36 cellular contexts compared by ENCODE assay signal in genomic region chr1:6085666-6086065, GRCh38.
"Had no signal": no experiment of that assay in that cellular context is flagged by ENCODE, and none has a peak within 500 bp of the region (broad histone marks: within the 10 kb centered on the region; RNA-seq: fewer than 3 reads in every experiment).

No MANE protein-coding gene starts in this region.

- ATAC-seq: activated CD8-positive, alpha-beta T cell treated with anti-CD3 and anti-CD28 coated beads for 36 hours; activated naive CD4-positive, alpha-beta T cell treated with anti-CD3 and anti-CD28 coated beads, Interleukin-2, amount 50 U/mL, for 72 hours; activated T-cell treated with anti-CD3 and anti-CD28 coated beads, Interleukin-2, amount 50 U/mL, for 4 hours; activated T-cell treated with anti-CD3 and anti-CD28 coated beads, Interleukin-2, amount 50 U/mL, for 72 hours; activated T-helper 17 cell treated with anti-CD3 and anti-CD28 coated beads, Interleukin-2, amount 50 U/mL, for 72 hours had no signal

- H3K4me3 Mint-ChIP-seq: activated B cell treated with CpG ODN at 0.5 μM for 24 hours; activated CD4-positive, alpha-beta memory T cell treated with anti-CD3 and anti-CD28 coated beads for 36 hours; activated CD4-positive, alpha-beta T cell treated with anti-CD3 and anti-CD28 coated beads, Interleukin-2, amount 10 ng/mL, durations not matched to agents 24 days and 14 days; activated CD8-positive, alpha-beta T cell treated with anti-CD3 and anti-CD28 coated beads for 36 hours; activated naive CD8-positive, alpha-beta T cell treated with anti-CD3 and anti-CD28 coated beads for 36 hours; activated T-cell treated with anti-CD3 and anti-CD28 coated beads, Interleukin-2, amount 50 U/mL, for 4 hours; activated T-cell treated with anti-CD3 and anti-CD28 coated beads, Interleukin-2, amount 50 U/mL, for 72 hours; activated T-helper 1 cell treated with anti-CD3 and anti-CD28 coated beads, Interleukin-12 subunit alpha, Interleukin-12 subunit beta, Interleukin-2, Interleukin-4 antibody, amounts not matched to agents 30 ng/mL and 10 ng/mL and 1 ng/mL, durations not matched to agents 14 hours and 24 hours and 36 hours; activated T-helper 17 cell treated with anti-CD3 and anti-CD28 coated beads, Interleukin-2, amount 50 U/mL, for 72 hours; central memory CD8-positive, alpha-beta T cell; T-helper 1 cell treated with Interleukin-12 subunit alpha and Interleukin-12 subunit beta and Interleukin-4 antibody, amounts not matched to agents 30 μg/mL and 1 μg/mL, for 36 hours; T-helper 2 cell treated with Interferon-gamma antibody and Interleukin-4, amounts not matched to agents 5 μg/mL and 100 μg/mL, for 36 hours had no signal

- H3K27me3 Mint-ChIP-seq: activated B cell treated with CpG ODN at 0.5 μM for 24 hours; activated CD4-positive, alpha-beta memory T cell treated with anti-CD3 and anti-CD28 coated beads for 36 hours; activated CD4-positive, alpha-beta T cell treated with anti-CD3 and anti-CD28 coated beads, Interleukin-2, amount 10 ng/mL, durations not matched to agents 24 days and 14 days; activated CD8-positive, alpha-beta T cell treated with anti-CD3 and anti-CD28 coated beads for 36 hours; activated naive CD8-positive, alpha-beta T cell treated with anti-CD3 and anti-CD28 coated beads for 36 hours; activated T-helper 17 cell treated with anti-CD3 and anti-CD28 coated beads, Interleukin-2, amount 50 U/mL, for 72 hours; central memory CD8-positive, alpha-beta T cell had no signal

- H3K4me1 Mint-ChIP-seq: activated B cell treated with CpG ODN at 0.5 μM for 24 hours; activated CD4-positive, alpha-beta T cell treated with anti-CD3 and anti-CD28 coated beads, Interleukin-2, amount 10 ng/mL, durations not matched to agents 24 days and 14 days; central memory CD8-positive, alpha-beta T cell had no signal

- H3K27ac ChIP-seq: adrenal gland, ascending aorta, brain microvascular endothelial cell, breast epithelium, VCaP had no signal

- H3K27ac Mint-ChIP-seq: activated B cell treated with CpG ODN at 0.5 μM for 24 hours; activated CD4-positive, alpha-beta T cell treated with anti-CD3 and anti-CD28 coated beads, Interleukin-2, amount 10 ng/mL, durations not matched to agents 24 days and 14 days; activated naive CD8-positive, alpha-beta T cell treated with anti-CD3 and anti-CD28 coated beads for 36 hours; activated T-cell treated with anti-CD3 and anti-CD28 coated beads, Interleukin-2, amount 50 U/mL, for 72 hours; activated T-helper 1 cell treated with anti-CD3 and anti-CD28 coated beads, Interleukin-12 subunit alpha, Interleukin-12 subunit beta, Interleukin-2, Interleukin-4 antibody, amounts not matched to agents 30 ng/mL and 10 ng/mL and 1 ng/mL, durations not matched to agents 14 hours and 24 hours and 36 hours; T-helper 1 cell treated with Interleukin-12 subunit alpha and Interleukin-12 subunit beta and Interleukin-4 antibody, amounts not matched to agents 30 μg/mL and 1 μg/mL, for 36 hours had no signal

- DNase-seq: activated B cell treated with CpG ODN at 0.5 μM for 24 hours; activated CD4-positive, alpha-beta memory T cell treated with anti-CD3 and anti-CD28 coated beads for 36 hours; activated CD4-positive, alpha-beta T cell treated with anti-CD3 and anti-CD28 coated beads for 4 hours; activated CD4-positive, alpha-beta T cell treated with anti-CD3 and anti-CD28 coated beads, Interleukin-2, amount 10 ng/mL, durations not matched to agents 24 days and 14 days; activated CD4-positive, alpha-beta T cell treated with anti-CD3 and anti-CD28 coated beads, Interleukin-2, amount 50 U/mL, for 1 hour; activated CD4-positive, alpha-beta T cell treated with anti-CD3 and anti-CD28 coated beads, Interleukin-2, amount 50 U/mL, for 4 hours; activated CD4-positive, CD25-positive, alpha-beta regulatory T cell treated with anti-CD3 and anti-CD28 coated beads, Interleukin-2, amount 50 U/mL, for 72 hours; activated CD8-positive, alpha-beta memory T cell treated with anti-CD3 and anti-CD28 coated beads, Interleukin-2, amount 50 U/mL, for 4 hours; activated CD8-positive, alpha-beta T cell treated with anti-CD3 and anti-CD28 coated beads for 36 hours; activated effector memory CD4-positive, alpha-beta T cell treated with anti-CD3 and anti-CD28 coated beads, Interleukin-2, amount 50 U/mL, for 16 hours; activated gamma-delta T cell treated with Interleukin-2 at 50 U/mL for 16 hours; activated naive CD4-positive, alpha-beta T cell; activated naive CD4-positive, alpha-beta T cell treated with anti-CD3 and anti-CD28 coated beads, Interleukin-2, amount 50 U/mL, for 16 hours; activated naive CD8-positive, alpha-beta T cell treated with anti-CD3 and anti-CD28 coated beads for 36 hours; activated T-cell treated with anti-CD3 and anti-CD28 coated beads for 4 hours; activated T-cell treated with anti-CD3 and anti-CD28 coated beads, Interleukin-2, amount 50 U/mL, for 1 hour; activated T-cell treated with anti-CD3 and anti-CD28 coated beads, Interleukin-2, amount 50 U/mL, for 4 hours; activated T-cell treated with anti-CD3 and anti-CD28 coated beads, Interleukin-2, amount 50 U/mL, for 72 hours; adrenal gland; amniotic stem cell; anterior cingulate cortex; brain microvascular endothelial cell; cerebellar nuclear complex; SW 1271; T-helper 1 cell; T-helper 2 cell; T-helper 9 cell had no signal

- H3K9me3 Mint-ChIP-seq: activated B cell treated with CpG ODN at 0.5 μM for 24 hours; activated CD4-positive, alpha-beta memory T cell treated with anti-CD3 and anti-CD28 coated beads for 36 hours; activated CD4-positive, alpha-beta T cell treated with anti-CD3 and anti-CD28 coated beads, Interleukin-2, amount 10 ng/mL, durations not matched to agents 24 days and 14 days; activated CD8-positive, alpha-beta T cell treated with anti-CD3 and anti-CD28 coated beads for 36 hours; activated naive CD4-positive, alpha-beta T cell treated with anti-CD3 and anti-CD28 coated beads, Interleukin-2, amount 50 U/mL, for 72 hours; activated naive CD8-positive, alpha-beta T cell treated with anti-CD3 and anti-CD28 coated beads for 36 hours; activated T-cell treated with anti-CD3 and anti-CD28 coated beads, Interleukin-2, amount 50 U/mL, for 4 hours; activated T-cell treated with anti-CD3 and anti-CD28 coated beads, Interleukin-2, amount 50 U/mL, for 72 hours; activated T-helper 1 cell treated with anti-CD3 and anti-CD28 coated beads, Interleukin-12 subunit alpha, Interleukin-12 subunit beta, Interleukin-2, Interleukin-4 antibody, amounts not matched to agents 30 ng/mL and 10 ng/mL and 1 ng/mL, durations not matched to agents 14 hours and 24 hours and 36 hours; activated T-helper 17 cell treated with anti-CD3 and anti-CD28 coated beads, Interleukin-2, amount 50 U/mL, for 72 hours; central memory CD8-positive, alpha-beta T cell; T-helper 1 cell treated with Interleukin-12 subunit alpha and Interleukin-12 subunit beta and Interleukin-4 antibody, amounts not matched to agents 30 μg/mL and 1 μg/mL, for 36 hours; T-helper 2 cell treated with Interferon-gamma antibody and Interleukin-4, amounts not matched to agents 5 μg/mL and 100 μg/mL, for 36 hours had no signal
